Comparison of ENCODE assay signal across 20 cellular contexts in the genomic region with DNA sequence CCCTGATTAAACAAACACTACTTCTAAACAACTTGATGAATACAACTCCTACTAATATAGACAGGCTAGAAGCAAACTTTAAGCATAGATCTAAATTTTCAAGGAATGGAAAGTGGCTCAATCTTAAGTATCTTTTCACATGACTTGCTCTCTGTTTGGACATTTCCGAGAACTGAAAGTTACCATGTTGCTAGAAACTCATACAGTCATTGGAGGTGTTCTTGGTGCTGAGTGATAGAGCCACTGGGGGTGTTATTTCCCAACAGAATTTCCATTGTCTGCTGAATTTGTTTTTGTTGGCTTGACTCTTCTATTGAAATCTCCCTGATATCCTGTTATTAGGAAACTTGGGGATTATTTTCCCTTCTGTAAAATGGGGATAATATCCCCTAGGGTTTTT.
"Had no signal": no experiment of that assay in that cellular context is flagged by ENCODE, and none has a peak within 500 bp of the region (broad histone marks: within the 10 kb centered on the region; RNA-seq: fewer than 3 reads in every experiment).

No MANE protein-coding gene starts in this region.

- H3K9me3 Mint-ChIP-seq: natural killer cell had no signal

- ATAC-seq: effector memory CD8-positive, alpha-beta T cell; foreskin keratinocyte; mucosa of descending colon; natural killer cell had no signal

- H3K27ac Mint-ChIP-seq: effector memory CD8-positive, alpha-beta T cell; natural killer cell had no signal

- H3K36me3 ChIP-seq: esophagus squamous epithelium, right atrium auricular region, sigmoid colon, tibial artery, upper lobe of left lung, uterus had no signal

- DNase-seq: cortex of kidney; effector memory CD8-positive, alpha-beta T cell; esophagus squamous epithelium; foreskin keratinocyte; head of caudate nucleus; hypothalamus; kidney glomerular epithelial cell; mammary epithelial cell; mucosa of descending colon; natural killer cell; posterior cingulate gyrus; sigmoid colon; small intestine; stimulated activated CD4-positive, alpha-beta T cell treated with anti-CD3 and anti-CD28 coated beads, Interleukin-2, amount 100 ng/mL, for 48 hours; stimulated activated naive CD4-positive, alpha-beta T cell treated with Interleukin-2 at 50 U/mL for 16 hours; tibial artery; upper lobe of left lung; uterus had no signal

- H3K4me1 ChIP-seq: esophagus squamous epithelium, foreskin keratinocyte, right atrium auricular region, sigmoid colon, upper lobe of left lung, uterus had no signal

- H3K27ac ChIP-seq: esophagus squamous epithelium, foreskin keratinocyte, right atrium auricular region, sigmoid colon, tibial artery, upper lobe of left lung, uterus had no signal

- H3K9me3 ChIP-seq: esophagus squamous epithelium, right atrium auricular region, sigmoid colon, tibial artery, upper lobe of left lung, uterus had no signal

- H3K4me1 Mint-ChIP-seq: natural killer cell, neural crest cell had no signal

- H3K4me3 ChIP-seq: esophagus squamous epithelium, mucosa of descending colon, right atrium auricular region, sigmoid colon, tibial artery, upper lobe of left lung, uterus had no signal

- H3K4me3 Mint-ChIP-seq: effector memory CD8-positive, alpha-beta T cell; natural killer cell; neural crest cell had no signal

- H3K36me3 Mint-ChIP-seq: natural killer cell had no signal

- H3K27me3 ChIP-seq: esophagus squamous epithelium, right atrium auricular region, sigmoid colon, tibial artery, upper lobe of left lung, uterus had no signal
